1 cellular context compared by ENCODE assay signal in genomic region chr2:176097820-176098365, GRCh38.
TF ChIP-seq lines count a peak whose summit lies in the region.

No MANE protein-coding gene starts in this region.

TF ChIP-seq in HepG2, 621 proteins besides CTCF, POLR2A, EP300 and RAD21 (continued from another document):
- TF ChIP-seq KIAA2018 (CRISPR knock-in tag; IDR thresholded peaks at IDR 0.05; ENCODE audit: borderline replicate concordance) (no peak), IRF2 (CRISPR knock-in tag; IDR thresholded peaks at IDR 0.05) (no peak)
